8 cellular contexts compared by ENCODE assay signal in the genomic region with DNA sequence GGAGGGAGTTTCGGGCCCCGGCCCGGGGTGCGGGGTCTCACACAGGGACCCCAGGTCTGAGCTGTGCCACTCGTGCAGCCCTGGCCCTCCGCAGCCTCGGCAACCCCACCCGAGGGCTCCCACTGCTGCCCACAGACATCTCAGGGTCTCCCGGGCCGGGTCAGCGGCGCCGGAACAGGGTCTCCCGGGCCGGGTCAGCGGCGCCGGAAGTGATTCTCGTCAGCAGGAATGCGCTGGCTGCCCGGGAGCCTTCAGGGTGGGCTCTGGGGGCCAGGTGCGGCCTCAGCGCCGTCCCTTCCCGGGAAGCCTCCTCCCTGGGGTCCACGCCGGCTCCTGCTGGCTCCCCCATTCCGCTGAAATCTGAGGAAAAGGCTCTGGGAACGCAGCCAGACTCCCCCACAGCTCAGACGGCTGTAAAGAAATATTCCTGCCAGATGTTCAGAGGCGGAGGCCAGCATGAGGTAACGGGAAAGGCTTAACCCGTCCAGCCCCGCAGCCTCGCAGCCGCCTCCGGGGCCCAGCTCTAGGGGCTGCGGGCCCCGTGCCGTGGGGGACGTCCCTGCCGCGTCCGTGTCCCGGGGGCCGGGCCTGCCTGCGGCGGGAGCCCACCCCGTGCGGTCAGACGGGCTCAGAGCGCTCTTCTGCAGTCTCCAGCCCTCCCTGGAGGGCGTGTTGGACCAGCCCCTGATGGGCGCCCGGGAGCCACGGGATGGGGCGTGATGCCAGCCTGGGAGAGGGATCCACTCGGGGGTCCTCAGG. TPM values are rescaled to one million over a fixed set of nuclear protein-coding genes. Genes with fewer than 3 reads are reported as not detected.
DNase-seq lines count a peak whose midpoint lies in the region; ATAC-seq and TF ChIP-seq lines count a peak whose summit lies in the region.

No MANE protein-coding gene starts in this region.

- H3K9me3 Mint-ChIP-seq in GM23338 = no peaks in the 10 kb centered on the region

- H2AFZ ChIP-seq in GM23338 (peak overlapping the region; percentile 66), parathyroid adenoma (peak overlapping the region; percentile 83)

- peak overlapping the region; percentile 99 for H3K4me2 ChIP-seq in GM23338
- peak overlapping the region; percentile 93 for H3K4me2 ChIP-seq in parathyroid adenoma (ENCODE audit: low read length)

- H3K27ac ChIP-seq in GM23338 (ENCODE audit: low read depth) = no peak overlapping the region
- H3K27ac ChIP-seq in parathyroid adenoma = peak overlapping the region; percentile 69

- peak; percentile 5 for ATAC-seq in GM23338
- peak; percentile 40 for ATAC-seq in SK-N-SH treated with all-trans-retinoic acid at 6 μM for 48 hours
- no peak for ATAC-seq in GM21786 (IDR thresholded peaks at IDR 0.05; ENCODE audit: unreplicated experiment)
- no peak for ATAC-seq in HG03135 (IDR thresholded peaks at IDR 0.05; ENCODE audit: unreplicated experiment)

- no peak overlapping the region for H3K9ac ChIP-seq in parathyroid adenoma

- H4K20me1 ChIP-seq in GM23338 (replicated peaks; ENCODE audit: insufficient read depth) = no peaks in the 10 kb centered on the region

- H3F3A ChIP-seq in GM23338 (replicated peaks; ENCODE audit: low read depth) = 0 out of 2 replicates have a peak, but pooled peaks cover 3% of the 10 kb centered on the region

- DNase-seq in GM23338 (ENCODE audit: low spot score) (peak; percentile 64), foreskin fibroblast (peak; percentile 90 to 97), NCI-H345 (lab: John Stamatoyannopoulos, UW) (no peak), NOMO-1 (lab: John Stamatoyannopoulos, UW; ENCODE audit: unreplicated experiment in 2 of 2) (no peak)

- no peak overlapping the region for H3K27ac Mint-ChIP-seq in GM23338

- H3K36me3 Mint-ChIP-seq in GM23338 (ENCODE audit: low read depth) = no peaks in the 10 kb centered on the region; the same call in 2 of the 3 replicates

- H3K36me3 ChIP-seq in GM23338 (ENCODE audit: insufficient read depth) (no peaks in the 10 kb centered on the region), parathyroid adenoma (ENCODE audit: control insufficient read depth, insufficient read depth, low read length) (no peaks in the 10 kb centered on the region)

- H3K27me3 ChIP-seq in GM23338 (ENCODE audit: insufficient read depth) (peaks cover 8% of the 10 kb centered on the region), parathyroid adenoma (ENCODE audit: control insufficient read depth, insufficient read depth, low read length) (no peaks in the 10 kb centered on the region)

- H3K79me2 ChIP-seq in GM23338 (replicated peaks; ENCODE audit: insufficient read depth) (0 out of 2 replicates have a peak, but pooled peaks cover 2% of the 10 kb centered on the region), parathyroid adenoma (no peaks in the 10 kb centered on the region)

- TF ChIP-seq CTCF in GM23338 (conservative IDR thresholded peaks at IDR 0.05; ENCODE audit: low read depth in 2 of 2) = no peak
- no peak for TF ChIP-seq CTCF in foreskin fibroblast (IDR thresholded peaks at IDR 0.05; ENCODE audit: low read depth, low read length)
- TF ChIP-seq CTCF in parathyroid adenoma (IDR thresholded peaks at IDR 0.05) = no peak

- H3K27me3 Mint-ChIP-seq in GM23338 (ENCODE audit: insufficient read depth, low read depth, poor library complexity) = peaks cover 17% of the 10 kb centered on the region

- H3K9me3 ChIP-seq in parathyroid adenoma (ENCODE audit: control insufficient read depth, low read length) = no peaks in the 10 kb centered on the region

- H3K4me3 Mint-ChIP-seq in GM23338 = peak overlapping the region; percentile 79; the same call in 2 of the 3 replicates

- H3K9me2 ChIP-seq in GM23338 (ENCODE audit: insufficient read depth) = no peaks in the 10 kb centered on the region

- H3K4me3 ChIP-seq in GM23338 (peak overlapping the region; percentile 85), foreskin fibroblast (ENCODE audit: low read depth in 1 of 2, low read length in 2 of 2) (peak overlapping the region; percentile 40 to 52), parathyroid adenoma (ENCODE audit: low read depth, low read length) (peak overlapping the region; percentile 71)

- H3K4me1 Mint-ChIP-seq in GM23338 = peaks cover 11% of the 10 kb centered on the region

- peaks cover 17% of the 10 kb centered on the region for H3K4me1 ChIP-seq in GM23338 (ENCODE audit: insufficient read depth)
- H3K4me1 ChIP-seq in parathyroid adenoma = no peaks in the 10 kb centered on the region

TF ChIP-seq in GM23338, 12 proteins besides CTCF, POLR2A, EP300 and RAD21 (continues in another document):
- no peak for TF ChIP-seq ZNF114 (CRISPR knock-in tag; IDR thresholded peaks at IDR 0.05)
- 0 out of 2 replicates have a peak, but pooled peaks have one; percentile 34 for TF ChIP-seq POLR2AphosphoS5 (IDR thresholded peaks at IDR 0.05; ENCODE audit: low read depth)

TF ChIP-seq in SK-N-SH treated with all-trans-retinoic acid at 6 μM for 48 hours, 23 proteins besides CTCF, POLR2A, EP300 and RAD21:
- no peak for TF ChIP-seq BACH2 (CRISPR knock-in tag; IDR thresholded peaks at IDR 0.05; ENCODE audit: borderline replicate concordance)
- TF ChIP-seq, protein P1, sequence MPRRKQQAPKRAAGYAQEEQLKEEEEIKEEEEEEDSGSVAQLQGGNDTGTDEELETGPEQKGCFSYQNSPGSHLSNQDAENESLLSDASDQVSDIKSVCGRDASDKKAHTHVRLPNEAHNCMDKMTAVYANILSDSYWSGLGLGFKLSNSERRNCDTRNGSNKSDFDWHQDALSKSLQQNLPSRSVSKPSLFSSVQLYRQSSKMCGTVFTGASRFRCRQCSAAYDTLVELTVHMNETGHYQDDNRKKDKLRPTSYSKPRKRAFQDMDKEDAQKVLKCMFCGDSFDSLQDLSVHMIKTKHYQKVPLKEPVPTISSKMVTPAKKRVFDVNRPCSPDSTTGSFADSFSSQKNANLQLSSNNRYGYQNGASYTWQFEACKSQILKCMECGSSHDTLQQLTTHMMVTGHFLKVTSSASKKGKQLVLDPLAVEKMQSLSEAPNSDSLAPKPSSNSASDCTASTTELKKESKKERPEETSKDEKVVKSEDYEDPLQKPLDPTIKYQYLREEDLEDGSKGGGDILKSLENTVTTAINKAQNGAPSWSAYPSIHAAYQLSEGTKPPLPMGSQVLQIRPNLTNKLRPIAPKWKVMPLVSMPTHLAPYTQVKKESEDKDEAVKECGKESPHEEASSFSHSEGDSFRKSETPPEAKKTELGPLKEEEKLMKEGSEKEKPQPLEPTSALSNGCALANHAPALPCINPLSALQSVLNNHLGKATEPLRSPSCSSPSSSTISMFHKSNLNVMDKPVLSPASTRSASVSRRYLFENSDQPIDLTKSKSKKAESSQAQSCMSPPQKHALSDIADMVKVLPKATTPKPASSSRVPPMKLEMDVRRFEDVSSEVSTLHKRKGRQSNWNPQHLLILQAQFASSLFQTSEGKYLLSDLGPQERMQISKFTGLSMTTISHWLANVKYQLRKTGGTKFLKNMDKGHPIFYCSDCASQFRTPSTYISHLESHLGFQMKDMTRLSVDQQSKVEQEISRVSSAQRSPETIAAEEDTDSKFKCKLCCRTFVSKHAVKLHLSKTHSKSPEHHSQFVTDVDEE (CRISPR knock-in tag; IDR thresholded peaks at IDR 0.05) = 0 out of 2 replicates have a peak, but pooled peaks have one; percentile 31

RNA-seq across cellular contexts. Expression of a gene that starts 8.7 kb away (rescaled TPM):
- 151 and 180 TPM in 2 replicates for total RNA-seq in GM23338 (2014; rRNA removed; shearing (Covaris generic))
- 76.0 and 84.5 TPM in 2 replicates for polyA plus RNA-seq in GM23338 (2016; fragmentation: Nextera tagmentation; extraction: Ambion mirVana)

Comparison
In these comparisons a context has a peak if more than half of its experiments do, and no peak if none do; other contexts are left out.
1. ATAC-seq: peak in GM23338 (single experiment) and SK-N-SH treated with all-trans-retinoic acid at 6 μM for 48 hours (single experiment); none in GM21786 (single experiment) and HG03135 (single experiment).
2. DNase-seq: peak in GM23338 (single experiment) and foreskin fibroblast (2 of 2); none in NCI-H345 (single experiment) and NOMO-1 (0 of 2).
3. Peak in every context shown above with its lines, with median percentiles within 50 percentile points of each other: H3K4me3 ChIP-seq.